In genomic region chr1:23100074-23100748, GRCh38 we compare ENCODE assay signal across 8 cellular contexts.
DNase-seq lines count a peak whose midpoint lies in the region; ATAC-seq and TF ChIP-seq lines count a peak whose summit lies in the region.
"Had no signal": no experiment of that assay in that cellular context is flagged by ENCODE, and none has a peak within 500 bp of the region (broad histone marks: within the 10 kb centered on the region; RNA-seq: fewer than 3 reads in every experiment).

No MANE protein-coding gene starts in this region.

- no peaks in the 10 kb centered on the region for H3K9me3 ChIP-seq in body of pancreas

- peaks cover 3% of the 10 kb centered on the region for H3K9me3 Mint-ChIP-seq in type B pancreatic cell

- TF ChIP-seq CTCF in RWPE1 (conservative IDR thresholded peaks at IDR 0.05; ENCODE audit: low read depth) = no peak
- no peak for TF ChIP-seq CTCF in body of pancreas (IDR thresholded peaks at IDR 0.05)
- TF ChIP-seq CTCF in type B pancreatic cell (conservative IDR thresholded peaks at IDR 0.05) = no peak

- H3K27ac Mint-ChIP-seq in type B pancreatic cell = peak overlapping the region; percentile 48

- H3K4me1 ChIP-seq in body of pancreas = no peaks in the 10 kb centered on the region

- H3K27me3 ChIP-seq in body of pancreas = no peaks in the 10 kb centered on the region

- intact Hi-C loops in body of pancreas (cut with DNase I) = no loop called here

- ATAC-seq in body of pancreas = peak; percentile 45

- POLR2A ChIA-PET in RWPE1 (lab: Yijun Ruan, JAX; ENCODE audit: low non-redundant PET) = interaction anchor here (0.6 kb wide), 1 partner anchor 117 kb away, joined by 3 read pairs; the partner anchor contains the start of gene HTR1D

- WGBS in body of pancreas, 2 donors = 54 to 64% methylated on average over 3 of the region's 3 CpGs

- peaks cover 35% of the 10 kb centered on the region for H3K4me1 Mint-ChIP-seq in type B pancreatic cell (ENCODE audit: unreplicated experiment)

- CTCF ChIA-PET in RWPE1 (lab: Yijun Ruan, JAX) = interaction anchor here (1.2 to 2.8 kb wide), 3 partner anchors 51 to 85 kb away, joined by 3 to 67 read pairs (median 5); no protein-coding TSS in a partner anchor

- peaks cover 15% of the 10 kb centered on the region for H3K36me3 Mint-ChIP-seq in type B pancreatic cell

- H3K4me3 ChIP-seq in body of pancreas = no peak overlapping the region

- H3K27me3 Mint-ChIP-seq in type B pancreatic cell = no peaks in the 10 kb centered on the region

- H3K27ac ChIP-seq in RWPE1 (no peak overlapping the region), body of pancreas (peak overlapping the region in 1 of 4 donors; percentile 5)
- H3K27ac ChIP-seq: VCaP had no signal

- H3K4me3 Mint-ChIP-seq in type B pancreatic cell = no peak overlapping the region

- no peaks in the 10 kb centered on the region for H3K36me3 ChIP-seq in body of pancreas (replicated peaks in 1 of 2; ENCODE audit: insufficient read depth in 1 of 2, low read depth in 2 of 2)

- no peak for TF ChIP-seq POLR2A in body of pancreas (IDR thresholded peaks at IDR 0.05)

- peak; percentile 95 for DNase-seq in HCEC 1CT
- peak; percentile 80 for DNase-seq in RWPE1 (ENCODE audit: low spot score)
- DNase-seq in body of pancreas = peak in 2 of 4 donors; percentile 27 to 45
- DNase-seq in kidney tubule cell (ENCODE audit: low spot score) = peak; percentile 94
- DNase-seq in type B pancreatic cell (ENCODE audit: extremely low spot score, unreplicated experiment) = no peak
- DNase-seq in globus pallidus (ENCODE audit: low spot score) = no peak
- no peak for DNase-seq in NCI-H1092 (lab: John Stamatoyannopoulos, UW)

Comparison
In these comparisons a context has a peak if more than half of its experiments do, and no peak if none do; other contexts are left out.
1. DNase-seq: peak in HCEC 1CT (single experiment), RWPE1 (single experiment) and kidney tubule cell (single experiment); none in type B pancreatic cell (single experiment), globus pallidus (single experiment) and NCI-H1092 (single experiment).